2 cellular contexts compared by ENCODE assay signal in the genomic region with DNA sequence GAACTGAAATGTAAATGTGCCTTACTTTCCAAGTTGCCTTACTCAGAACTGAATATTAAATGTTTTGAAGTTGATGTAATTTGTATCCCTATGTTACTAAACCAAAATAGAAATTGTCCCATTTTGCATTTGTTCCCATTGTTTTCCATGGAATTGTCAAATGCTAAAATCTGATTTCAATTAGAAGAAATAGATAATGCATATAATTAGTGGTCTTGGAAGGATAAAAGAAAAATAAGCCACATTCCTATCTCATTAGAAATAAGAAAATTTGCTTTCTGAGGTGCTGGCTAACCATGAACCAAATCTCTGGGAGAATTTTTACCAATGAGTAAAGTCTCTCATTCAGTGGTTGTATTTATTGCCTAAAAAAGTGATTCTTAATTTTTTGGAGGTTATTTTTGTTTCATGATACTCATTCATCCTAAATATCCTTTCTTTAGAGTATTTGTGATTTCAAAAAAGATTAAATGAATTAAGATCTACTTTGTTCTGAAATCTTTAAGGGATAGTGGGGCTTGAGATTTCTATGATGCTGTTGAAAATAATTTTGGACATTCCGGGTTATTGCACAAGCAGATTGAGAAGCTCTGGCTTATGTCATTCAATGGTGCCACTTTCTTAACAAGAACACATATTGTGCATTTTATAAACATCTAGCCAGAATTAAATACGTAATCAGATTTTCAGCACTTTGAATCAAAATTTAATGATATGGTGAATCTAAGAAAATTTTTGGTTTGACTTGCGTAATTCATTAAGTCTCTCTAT.
TF ChIP-seq lines count a peak whose summit lies in the region.

No MANE protein-coding gene starts in this region.

TF ChIP-seq in IMR-90, 13 proteins besides CTCF, POLR2A, EP300 and RAD21:
- peak; percentile 50; the same call in 1 of the 2 replicates for TF ChIP-seq CEBPB (IDR thresholded peaks at IDR 0.05; ENCODE audit: low read depth, low read length)
- TF ChIP-seq MAZ (IDR thresholded peaks at IDR 0.05; ENCODE audit: borderline replicate concordance, low read depth, low read length) = no peak

TF ChIP-seq in SK-N-SH, 30 proteins besides CTCF, POLR2A, EP300 and RAD21:
- TF ChIP-seq RFX5 (IDR thresholded peaks at IDR 0.05; ENCODE audit: low read length) = no peak
- TF ChIP-seq NFIC (IDR thresholded peaks at IDR 0.05; ENCODE audit: borderline replicate concordance) = no peak
- no peak for TF ChIP-seq FOXJ3 (CRISPR knock-in tag; IDR thresholded peaks at IDR 0.05)
- TF ChIP-seq, protein P1, sequence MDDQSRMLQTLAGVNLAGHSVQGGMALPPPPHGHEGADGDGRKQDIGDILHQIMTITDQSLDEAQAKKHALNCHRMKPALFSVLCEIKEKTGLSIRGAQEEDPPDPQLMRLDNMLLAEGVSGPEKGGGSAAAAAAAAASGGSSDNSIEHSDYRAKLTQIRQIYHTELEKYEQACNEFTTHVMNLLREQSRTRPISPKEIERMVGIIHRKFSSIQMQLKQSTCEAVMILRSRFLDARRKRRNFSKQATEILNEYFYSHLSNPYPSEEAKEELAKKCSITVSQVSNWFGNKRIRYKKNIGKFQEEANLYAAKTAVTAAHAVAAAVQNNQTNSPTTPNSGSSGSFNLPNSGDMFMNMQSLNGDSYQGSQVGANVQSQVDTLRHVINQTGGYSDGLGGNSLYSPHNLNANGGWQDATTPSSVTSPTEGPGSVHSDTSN (IDR thresholded peaks at IDR 0.05) = no peak
